28 cellular contexts compared by ENCODE assay signal in the genomic region with DNA sequence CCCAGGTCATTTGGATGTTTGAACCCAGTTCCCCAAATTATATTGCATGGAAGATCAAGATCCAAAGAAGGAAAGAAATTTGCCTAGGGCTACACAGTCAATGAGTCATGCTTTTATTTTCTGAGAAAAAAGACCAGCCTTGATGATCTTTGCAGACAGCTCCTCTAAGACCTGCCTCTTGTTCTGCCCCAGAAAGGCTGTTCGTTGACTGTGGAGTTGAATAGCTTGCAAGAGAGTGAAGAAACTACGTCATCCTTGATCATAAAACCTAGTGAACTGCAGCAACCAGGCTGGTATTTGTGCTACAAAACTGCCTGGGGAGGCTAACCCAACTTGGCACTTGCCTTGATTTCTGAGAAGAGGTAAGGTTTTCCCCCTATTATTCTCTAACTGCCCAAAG.
DNase-seq lines count a peak whose midpoint lies in the region; ATAC-seq and TF ChIP-seq lines count a peak whose summit lies in the region.
"Had no signal": no experiment of that assay in that cellular context is flagged by ENCODE, and none has a peak within 500 bp of the region (broad histone marks: within the 10 kb centered on the region; RNA-seq: fewer than 3 reads in every experiment).

No MANE protein-coding gene starts in this region.

- no peak overlapping the region for H3K4me3 ChIP-seq in epithelial cell of proximal tubule (ENCODE audit: low read depth, low read length)
- no peak overlapping the region for H3K4me3 ChIP-seq in CD8-positive, alpha-beta T cell (ENCODE audit: low read depth, low read length)
- H3K4me3 ChIP-seq: lower lobe of right lung, PC-9 had no signal

- intact Hi-C loops in CD8-positive, alpha-beta T cell (cut with DNase I, micrococcal nuclease) = no loop called here

- H3K4me3 Mint-ChIP-seq in CD8-positive, alpha-beta T cell = no peak overlapping the region
- H3K4me3 Mint-ChIP-seq: CD4-positive, alpha-beta memory T cell; naive thymus-derived CD8-positive, alpha-beta T cell; stimulated activated memory B cell treated with anti-CD40 and anti-IgM and Interleukin-4, amounts not matched to agents 10 μg/mL and 1 μg/mL and 100 μg/mL, for 72 hours had no signal

- ATAC-seq in GM19351 (IDR thresholded peaks at IDR 0.05; ENCODE audit: unreplicated experiment) = no peak
- ATAC-seq in CD8-positive, alpha-beta T cell = no peak
- ATAC-seq: activated naive CD4-positive, alpha-beta T cell treated with anti-CD3 and anti-CD28 coated beads, Interleukin-2, amount 50 U/mL, for 72 hours; lower lobe of right lung; naive thymus-derived CD8-positive, alpha-beta T cell; stimulated activated memory B cell treated with anti-CD40 and anti-IgM and Interleukin-4, amounts not matched to agents 10 μg/mL and 1 μg/mL and 100 μg/mL, for 72 hours had no signal

- no peaks in the 10 kb centered on the region for H3K9me3 Mint-ChIP-seq in CD8-positive, alpha-beta T cell
- H3K9me3 Mint-ChIP-seq: activated naive CD4-positive, alpha-beta T cell treated with anti-CD3 and anti-CD28 coated beads, Interleukin-2, amount 50 U/mL, for 72 hours; stimulated activated memory B cell treated with anti-CD40 and anti-IgM and Interleukin-4, amounts not matched to agents 10 μg/mL and 1 μg/mL and 100 μg/mL, for 72 hours had no signal

- no peaks in the 10 kb centered on the region for H3K36me3 ChIP-seq in CD8-positive, alpha-beta T cell (ENCODE audit: insufficient read depth, low read length)
- H3K36me3 ChIP-seq: lower lobe of right lung had no signal

- H3K9me3 ChIP-seq in CD8-positive, alpha-beta T cell (ENCODE audit: low read length) = no peaks in the 10 kb centered on the region
- H3K9me3 ChIP-seq: lower lobe of right lung had no signal

- no peak for TF ChIP-seq CTCF in epithelial cell of proximal tubule (conservative IDR thresholded peaks at IDR 0.05; ENCODE audit: low read depth, low read length)
- TF ChIP-seq CTCF in CD8-positive, alpha-beta T cell (IDR thresholded peaks at IDR 0.05) = no peak

- no peaks in the 10 kb centered on the region for H3K27me3 ChIP-seq in CD8-positive, alpha-beta T cell (ENCODE audit: insufficient read depth, low read length)

- H3K27ac ChIP-seq in CD8-positive, alpha-beta T cell (ENCODE audit: low read depth, low read length) = no peak overlapping the region
- H3K27ac ChIP-seq: lower lobe of right lung, PC-9 had no signal

- H3K27me3 Mint-ChIP-seq in CD8-positive, alpha-beta T cell (ENCODE audit: low read depth) = no peaks in the 10 kb centered on the region
- H3K27me3 Mint-ChIP-seq: CD4-positive, alpha-beta memory T cell; naive thymus-derived CD8-positive, alpha-beta T cell; stimulated activated memory B cell treated with anti-CD40 and anti-IgM and Interleukin-4, amounts not matched to agents 10 μg/mL and 1 μg/mL and 100 μg/mL, for 72 hours had no signal

- H3K27ac Mint-ChIP-seq in CD8-positive, alpha-beta T cell = no peak overlapping the region
- H3K27ac Mint-ChIP-seq: activated naive CD4-positive, alpha-beta T cell treated with anti-CD3 and anti-CD28 coated beads, Interleukin-2, amount 50 U/mL, for 72 hours; CD4-positive, alpha-beta memory T cell; naive thymus-derived CD8-positive, alpha-beta T cell; stimulated activated memory B cell treated with anti-CD40 and anti-IgM and Interleukin-4, amounts not matched to agents 10 μg/mL and 1 μg/mL and 100 μg/mL, for 72 hours had no signal

- H3K4me1 ChIP-seq in CD8-positive, alpha-beta T cell (ENCODE audit: insufficient read depth, low read length) = no peaks in the 10 kb centered on the region
- H3K4me1 ChIP-seq: lower lobe of right lung had no signal

- peaks cover 18% of the 10 kb centered on the region for H3K36me3 Mint-ChIP-seq in CD8-positive, alpha-beta T cell

- CTCF ChIA-PET in CD8-positive, alpha-beta T cell (lab: Charles Lee) = no interaction called here

- POLR2A ChIA-PET in CD8-positive, alpha-beta T cell (lab: Charles Lee) = no interaction called here

- no peaks in the 10 kb centered on the region for H3K4me1 Mint-ChIP-seq in CD8-positive, alpha-beta T cell (ENCODE audit: low read depth)
- H3K4me1 Mint-ChIP-seq: CD4-positive, alpha-beta memory T cell; naive thymus-derived CD8-positive, alpha-beta T cell; stimulated activated memory B cell treated with anti-CD40 and anti-IgM and Interleukin-4, amounts not matched to agents 10 μg/mL and 1 μg/mL and 100 μg/mL, for 72 hours had no signal

- peak; percentile 88 for DNase-seq in EH (ENCODE audit: low read depth)
- peak; percentile 63 for DNase-seq in RPMI7951 (ENCODE audit: low read depth)
- peak; percentile 80 for DNase-seq in epithelial cell of proximal tubule (ENCODE audit: low read depth)
- DNase-seq in left kidney (ENCODE audit: low read depth, low spot score) = peak; percentile 77
- DNase-seq in NCI-H2196 treated with DMSO at 0.1 percent for 48 hours (lab: John Stamatoyannopoulos, UW; ENCODE audit: unreplicated experiment) = no peak
- no peak for DNase-seq in SHP77 treated with DMSO at 0.1 percent for 48 hours (lab: John Stamatoyannopoulos, UW)
- no peak for DNase-seq in CD8-positive, alpha-beta T cell
- DNase-seq: activated CD4-positive, alpha-beta T cell treated with anti-CD3 and anti-CD28 coated beads for 48 hours; activated effector memory CD4-positive, alpha-beta T cell treated with Interleukin-2 at 50 U/mL for 16 hours; activated T-cell treated with anti-CD3 and anti-CD28 coated beads, Interleukin-2, amount 50 U/mL, for 1 hour; CD4-positive, alpha-beta memory T cell; DMS153; glutamatergic neuron; KBM-7; kidney; lower lobe of right lung; MM.1S; naive thymus-derived CD8-positive, alpha-beta T cell; NCI-H2029; NCI-H2227 treated with DMSO at 0.1 percent for 48 hours; NCI-H526 treated with DMSO at 0.1 percent for 48 hours; NK-92 treated with Interleukin-12 subunit alpha and Interleukin-12 subunit beta, amount 100 ng/mL, for 24 hours; PC-9; SHP77; substantia nigra had no signal

Comparison
In these comparisons a context has a peak if more than half of its experiments do, and no peak if none do; other contexts are left out.
1. DNase-seq: peak in EH (single experiment), RPMI7951 (single experiment), epithelial cell of proximal tubule (single experiment) and left kidney (single experiment); none in NCI-H2196 treated with DMSO at 0.1 percent for 48 hours (single experiment), SHP77 treated with DMSO at 0.1 percent for 48 hours (single experiment) and CD8-positive, alpha-beta T cell (0 of 7).